ENCODE assay signal across 28 cellular contexts in genomic region chr9:35981704-35982103, GRCh38. TPM values are rescaled to one million over a fixed set of nuclear protein-coding genes. Genes with fewer than 3 reads are reported as not detected.
"Had no signal": no experiment of that assay in that cellular context is flagged by ENCODE, and none has a peak within 500 bp of the region (broad histone marks: within the 10 kb centered on the region; RNA-seq: fewer than 3 reads in every experiment).

No MANE protein-coding gene starts in this region.

- H3K4me1 Mint-ChIP-seq: immature natural killer cell had no signal

- ATAC-seq: left ventricle myocardium superior had no signal

- H3K4me3 ChIP-seq: hepatocyte, neural progenitor cell, prostate gland, right atrium auricular region, tibial artery had no signal

- H3K36me3 ChIP-seq: neural progenitor cell, prostate gland, right atrium auricular region, tibial artery had no signal

- H3K4me3 Mint-ChIP-seq: activated CD4-positive, alpha-beta memory T cell treated with anti-CD3 and anti-CD28 coated beads for 36 hours; activated naive CD8-positive, alpha-beta T cell treated with anti-CD3 and anti-CD28 coated beads for 36 hours; immature natural killer cell; naive B cell; neural progenitor cell; stimulated activated naive CD8-positive, alpha-beta T cell treated with anti-CD3 and anti-CD28 coated beads, Interleukin-15, Interleukin-2, amounts not matched to agents 100 ng/mL and 50 ng/mL, for 24 hours had no signal

- H3K27me3 ChIP-seq: right atrium auricular region had no signal

- H3K79me2 ChIP-seq: hepatocyte had no signal

- FAIRE-seq: astrocyte, frontal cortex had no signal

- H3K36me3 Mint-ChIP-seq: activated CD4-positive, alpha-beta memory T cell treated with anti-CD3 and anti-CD28 coated beads for 36 hours; activated naive CD8-positive, alpha-beta T cell treated with anti-CD3 and anti-CD28 coated beads for 36 hours; immature natural killer cell; naive B cell; neural progenitor cell had no signal

- H2AFZ ChIP-seq: hepatocyte, neural progenitor cell had no signal

- H3K27ac ChIP-seq: hepatocyte, neural progenitor cell, prostate gland, right atrium auricular region, tibial artery had no signal

- H3K4me1 ChIP-seq: neural progenitor cell, prostate gland, right atrium auricular region, tibial artery had no signal

- H3K9ac ChIP-seq: neural progenitor cell had no signal

- H3K27ac Mint-ChIP-seq: activated CD4-positive, alpha-beta memory T cell treated with anti-CD3 and anti-CD28 coated beads for 36 hours; activated naive CD8-positive, alpha-beta T cell treated with anti-CD3 and anti-CD28 coated beads for 36 hours; immature natural killer cell; naive B cell; neural progenitor cell; stimulated activated naive CD8-positive, alpha-beta T cell treated with anti-CD3 and anti-CD28 coated beads, Interleukin-15, Interleukin-2, amounts not matched to agents 100 ng/mL and 50 ng/mL, for 24 hours had no signal

- DNase-seq: activated CD4-positive, alpha-beta memory T cell treated with anti-CD3 and anti-CD28 coated beads for 36 hours; activated CD4-positive, alpha-beta T cell treated with anti-CD3 and anti-CD28 coated beads for 48 hours; activated naive CD4-positive, alpha-beta T cell treated with Interleukin-2 at 50 U/mL for 16 hours; activated naive CD8-positive, alpha-beta T cell treated with anti-CD3 and anti-CD28 coated beads for 36 hours; activated T-cell treated with anti-CD3 and anti-CD28 coated beads, Interleukin-2, amount 50 U/mL, for 48 hours; central memory CD4-positive, alpha-beta T cell; dermis blood vessel endothelial cell; effector CD8-positive, alpha-beta T cell; glutamatergic neuron; immature natural killer cell; left ventricle myocardium superior; naive B cell; stimulated activated CD4-positive, alpha-beta T cell treated with anti-CD3 and anti-CD28 coated beads, Interleukin-12 subunit alpha, Interleukin-12 subunit beta, amount 100 ng/mL, for 4 hours; tibial artery had no signal

- H3K9me3 Mint-ChIP-seq: activated CD4-positive, alpha-beta memory T cell treated with anti-CD3 and anti-CD28 coated beads for 36 hours; activated naive CD8-positive, alpha-beta T cell treated with anti-CD3 and anti-CD28 coated beads for 36 hours; neural progenitor cell; stimulated activated naive CD8-positive, alpha-beta T cell treated with anti-CD3 and anti-CD28 coated beads, Interleukin-15, Interleukin-2, amounts not matched to agents 100 ng/mL and 50 ng/mL, for 24 hours had no signal

- H3K9me3 ChIP-seq: prostate gland, right atrium auricular region, tibial artery had no signal

- H3K4me2 ChIP-seq: hepatocyte, neural progenitor cell had no signal

RNA-seq across cellular contexts. Expression of gene OR2S2, which starts 23.8 kb away (rescaled TPM):
- total RNA-seq: activated CD4-positive, alpha-beta memory T cell treated with anti-CD3 and anti-CD28 coated beads for 36 hours; activated naive CD8-positive, alpha-beta T cell treated with anti-CD3 and anti-CD28 coated beads for 36 hours; astrocyte; dermis blood vessel endothelial cell; frontal cortex; kidney epithelial cell; left ventricle myocardium superior; mononuclear cell; omental fat pad; prostate gland; right atrium auricular region; skeletal muscle tissue; T-helper 1 cell treated with Interleukin-12 subunit alpha and Interleukin-12 subunit beta and Interleukin-4 antibody, amounts not matched to agents 30 ng/mL and 1 ng/mL, for 36 hours; urinary bladder had no signal
- polyA plus RNA-seq: esophagus, hepatocyte, immature natural killer cell, urinary bladder had no signal
